Comparison of ENCODE assay signal across 12 cellular contexts in genomic region chr15:101560722-101561583, GRCh38.
"Had no signal": no experiment of that assay in that cellular context is flagged by ENCODE, and none has a peak within 500 bp of the region (broad histone marks: within the 10 kb centered on the region; RNA-seq: fewer than 3 reads in every experiment).

No MANE protein-coding gene starts in this region.

- H3K4me1 ChIP-seq: psoas muscle had no signal

- DNase-seq: activated CD4-positive, alpha-beta T cell treated with anti-CD3 and anti-CD28 coated beads for 4 hours; activated naive CD4-positive, alpha-beta T cell; activated naive CD8-positive, alpha-beta T cell treated with anti-CD3 and anti-CD28 coated beads, Interleukin-2, amount 10 ng/mL, durations not matched to agents 7 days and 5 days; activated T-cell treated with anti-CD3 and anti-CD28 coated beads, Interleukin-2, amount 50 U/mL, for 72 hours; effector memory CD4-positive, alpha-beta T cell; foreskin melanocyte; immature natural killer cell; psoas muscle; T-helper 17 cell had no signal

- H3K9me3 ChIP-seq: psoas muscle, thoracic aorta had no signal

- H3K27ac ChIP-seq: psoas muscle, thoracic aorta had no signal

- H3K4me3 ChIP-seq: psoas muscle, thoracic aorta had no signal

- H3K36me3 ChIP-seq: thoracic aorta had no signal

- ATAC-seq: activated T-cell treated with anti-CD3 and anti-CD28 coated beads, Interleukin-2, amount 50 U/mL, for 72 hours; psoas muscle; stimulated activated effector memory CD8-positive, alpha-beta T cell treated with anti-CD3 and anti-CD28 coated beads, Interleukin-12 subunit alpha, Interleukin-12 subunit beta, amount 100 ng/mL, for 72 hours; T-helper 17 cell; WTC11 had no signal
